In genomic region chr1:33195560-33195959, GRCh38 we compare ENCODE assay signal across 25 cellular contexts.
"Had no signal": no experiment of that assay in that cellular context is flagged by ENCODE, and none has a peak within 500 bp of the region (broad histone marks: within the 10 kb centered on the region; RNA-seq: fewer than 3 reads in every experiment).

No MANE protein-coding gene starts in this region.

- H3K36me3 ChIP-seq: ascending aorta, suprapubic skin, transverse colon, vagina had no signal

- H3K4me1 Mint-ChIP-seq: mesothelial cell of epicardium had no signal

- H3K27me3 ChIP-seq: ascending aorta, suprapubic skin, vagina had no signal

- H3K9me3 Mint-ChIP-seq: activated CD4-positive, alpha-beta memory T cell treated with anti-CD3 and anti-CD28 coated beads, Interleukin-2, amount 10 ng/mL, durations not matched to agents 7 days and 5 days; activated naive CD4-positive, alpha-beta T cell treated with anti-CD3 and anti-CD28 coated beads, Interleukin-2, amount 10 ng/mL, durations not matched to agents 7 days and 5 days; activated naive CD8-positive, alpha-beta T cell treated with anti-CD3 and anti-CD28 coated beads, Interleukin-2, amount 50 U/mL, for 24 hours; activated T-cell treated with anti-CD3 and anti-CD28 coated beads, Interleukin-2, amount 50 U/mL, for 24 hours; effector memory CD8-positive, alpha-beta T cell; stimulated activated naive CD8-positive, alpha-beta T cell treated with anti-CD3 and anti-CD28 coated beads, Interleukin-15, Interleukin-2, amounts not matched to agents 100 ng/mL and 50 ng/mL, for 24 hours had no signal

- H3K9me3 ChIP-seq: ascending aorta, suprapubic skin, transverse colon, vagina had no signal

- H3K4me1 ChIP-seq: ascending aorta, suprapubic skin, transverse colon, vagina had no signal

- ATAC-seq: activated naive CD8-positive, alpha-beta T cell treated with anti-CD3 and anti-CD28 coated beads, Interleukin-2, amount 50 U/mL, for 24 hours; effector memory CD8-positive, alpha-beta T cell had no signal

- H3K4me3 Mint-ChIP-seq: activated CD4-positive, alpha-beta memory T cell treated with anti-CD3 and anti-CD28 coated beads, Interleukin-2, amount 10 ng/mL, durations not matched to agents 7 days and 5 days; activated naive CD4-positive, alpha-beta T cell treated with anti-CD3 and anti-CD28 coated beads, Interleukin-2, amount 10 ng/mL, durations not matched to agents 7 days and 5 days; activated naive CD8-positive, alpha-beta T cell treated with anti-CD3 and anti-CD28 coated beads, Interleukin-2, amount 50 U/mL, for 24 hours; activated T-cell treated with anti-CD3 and anti-CD28 coated beads, Interleukin-2, amount 50 U/mL, for 24 hours; effector memory CD8-positive, alpha-beta T cell; mesothelial cell of epicardium; nephron progenitor cell; stimulated activated naive CD8-positive, alpha-beta T cell treated with anti-CD3 and anti-CD28 coated beads, Interleukin-15, Interleukin-2, amounts not matched to agents 100 ng/mL and 50 ng/mL, for 24 hours had no signal

- H3K36me3 Mint-ChIP-seq: activated naive CD4-positive, alpha-beta T cell treated with anti-CD3 and anti-CD28 coated beads, Interleukin-2, amount 10 ng/mL, durations not matched to agents 7 days and 5 days; mesothelial cell of epicardium had no signal

- DNase-seq: activated CD4-positive, alpha-beta memory T cell treated with anti-CD3 and anti-CD28 coated beads, Interleukin-2, amount 10 ng/mL, durations not matched to agents 7 days and 5 days; activated CD4-positive, alpha-beta T cell treated with anti-CD3 and anti-CD28 coated beads for 1 hour; activated effector memory CD4-positive, alpha-beta T cell treated with Interleukin-2 at 50 U/mL for 16 hours; activated naive CD4-positive, alpha-beta T cell treated with anti-CD3 and anti-CD28 coated beads, Interleukin-2, amount 10 ng/mL, durations not matched to agents 7 days and 5 days; activated naive CD8-positive, alpha-beta T cell treated with anti-CD3 and anti-CD28 coated beads, Interleukin-2, amount 50 U/mL, for 24 hours; activated T-cell treated with anti-CD3 and anti-CD28 coated beads, Interleukin-2, amount 50 U/mL, for 24 hours; dermis blood vessel endothelial cell; effector memory CD8-positive, alpha-beta T cell; foreskin melanocyte; glutamatergic neuron; hippocampal formation; islet precursor cell; nephron progenitor cell; nucleus accumbens; posterior cingulate gyrus; SW 1271; T-helper 2 cell; transverse colon had no signal

- H3K27ac ChIP-seq: ascending aorta, suprapubic skin, transverse colon, vagina, VCaP had no signal

- H3K4me3 ChIP-seq: ascending aorta, lung, suprapubic skin, transverse colon, vagina had no signal

- H3K27ac Mint-ChIP-seq: activated CD4-positive, alpha-beta memory T cell treated with anti-CD3 and anti-CD28 coated beads, Interleukin-2, amount 10 ng/mL, durations not matched to agents 7 days and 5 days; activated naive CD4-positive, alpha-beta T cell treated with anti-CD3 and anti-CD28 coated beads, Interleukin-2, amount 10 ng/mL, durations not matched to agents 7 days and 5 days; activated naive CD8-positive, alpha-beta T cell treated with anti-CD3 and anti-CD28 coated beads, Interleukin-2, amount 50 U/mL, for 24 hours; activated T-cell treated with anti-CD3 and anti-CD28 coated beads, Interleukin-2, amount 50 U/mL, for 24 hours; effector memory CD8-positive, alpha-beta T cell; mesothelial cell of epicardium; nephron progenitor cell; stimulated activated naive CD8-positive, alpha-beta T cell treated with anti-CD3 and anti-CD28 coated beads, Interleukin-15, Interleukin-2, amounts not matched to agents 100 ng/mL and 50 ng/mL, for 24 hours had no signal
